In genomic region chr2:28377201-28377816, GRCh38 we compare ENCODE assay signal across 17 cellular contexts. TPM values are rescaled to one million over a fixed set of nuclear protein-coding genes. Genes with fewer than 3 reads are reported as not detected.
DNase-seq lines count a peak whose midpoint lies in the region; ATAC-seq and TF ChIP-seq lines count a peak whose summit lies in the region.
"Had no signal": no experiment of that assay in that cellular context is flagged by ENCODE, and none has a peak within 500 bp of the region (broad histone marks: within the 10 kb centered on the region; RNA-seq: fewer than 3 reads in every experiment).

No MANE protein-coding gene starts in this region.

- H3K27me3 ChIP-seq in Loucy (ENCODE audit: insufficient read depth, low read length, poor library complexity, severe bottlenecking) (no peaks in the 10 kb centered on the region), mammary epithelial cell (ENCODE audit: insufficient read depth, low read length) (no peaks in the 10 kb centered on the region), SJCRH30 (no peaks in the 10 kb centered on the region)

- WGBS in mammary epithelial cell (ENCODE audit: low coverage, missing lambda C conversion rate), result 20% methylated on average over 2 of the region's 19 CpGs

- H3K9me3 Mint-ChIP-seq in stimulated activated effector memory CD8-positive, alpha-beta T cell treated with anti-CD3 and anti-CD28 coated beads, Interleukin-12 subunit alpha, Interleukin-12 subunit beta, amount 100 ng/mL, for 72 hours, result no peaks in the 10 kb centered on the region
- no peaks in the 10 kb centered on the region for H3K9me3 Mint-ChIP-seq in nephron progenitor cell
- H3K9me3 Mint-ChIP-seq: activated B cell treated with CpG ODN at 0.5 μM for 24 hours, HFFc6 had no signal

- BruUV-seq in mammary epithelial cell (replicated peaks; lab: Mats Ljungman, UMichigan), result no TSS peak

- H3K9me2 ChIP-seq in Loucy (replicated peaks; ENCODE audit: low read depth, low read length), result no peaks in the 10 kb centered on the region

- H3K4me1 ChIP-seq in Loucy (ENCODE audit: insufficient read depth, low read length, poor library complexity, severe bottlenecking) (peaks cover 95% of the 10 kb centered on the region), mammary epithelial cell (ENCODE audit: insufficient read depth, low read length) (peaks cover 29% of the 10 kb centered on the region), SJCRH30 (peaks cover 19% of the 10 kb centered on the region)

- ATAC-seq in left lobe of liver (peak; percentile 53), GM18511 (IDR thresholded peaks at IDR 0.05; ENCODE audit: unreplicated experiment) (no peak)
- ATAC-seq in stimulated activated effector memory CD8-positive, alpha-beta T cell treated with anti-CD3 and anti-CD28 coated beads, Interleukin-12 subunit alpha, Interleukin-12 subunit beta, amount 100 ng/mL, for 72 hours, result no peak

- no peak for TF ChIP-seq CTCF in Loucy (conservative IDR thresholded peaks at IDR 0.05; ENCODE audit: low read length)
- TF ChIP-seq CTCF in mammary epithelial cell (conservative IDR thresholded peaks at IDR 0.05 in 1 of 2, IDR thresholded peaks at IDR 0.05 in 1 of 2; ENCODE audit: extremely low read depth in 1 of 2, insufficient read depth in 1 of 2, low read depth in 1 of 2, low read length in 2 of 2), result no peak
- no peak for TF ChIP-seq CTCF in nephron progenitor cell (IDR thresholded peaks at IDR 0.05)

- H3K27me3 Mint-ChIP-seq in nephron progenitor cell (ENCODE audit: low read depth, poor library complexity), result peaks cover 19% of the 10 kb centered on the region
- H3K27me3 Mint-ChIP-seq: activated B cell treated with CpG ODN at 0.5 μM for 24 hours had no signal

- H3K27ac ChIP-seq in mammary epithelial cell (ENCODE audit: insufficient read depth, low read depth, low read length) (peak overlapping the region; percentile 71), SJCRH30 (no peak overlapping the region)
- H3K27ac ChIP-seq: thoracic aorta had no signal

- H3F3A ChIP-seq in Loucy (ENCODE audit: low read depth), result no peaks in the 10 kb centered on the region

- H3K9ac ChIP-seq in Loucy (ENCODE audit: low read depth, low read length, poor library complexity, severe bottlenecking), result peak overlapping the region; percentile 78
- peak overlapping the region; percentile 56 for H3K9ac ChIP-seq in mammary epithelial cell (ENCODE audit: insufficient read depth, low read length)

- H4K20me1 ChIP-seq in Loucy (ENCODE audit: insufficient read depth, low read length, poor library complexity, severe bottlenecking) (no peaks in the 10 kb centered on the region), mammary epithelial cell (ENCODE audit: insufficient read depth, low read length) (no peaks in the 10 kb centered on the region)

- H2AFZ ChIP-seq in Loucy (ENCODE audit: low read length), result no peak overlapping the region
- peak overlapping the region; percentile 82 for H2AFZ ChIP-seq in mammary epithelial cell (ENCODE audit: low read depth, low read length)

- H3K27ac Mint-ChIP-seq in stimulated activated effector memory CD8-positive, alpha-beta T cell treated with anti-CD3 and anti-CD28 coated beads, Interleukin-12 subunit alpha, Interleukin-12 subunit beta, amount 100 ng/mL, for 72 hours, result peak overlapping the region; percentile 90
- no peak overlapping the region for H3K27ac Mint-ChIP-seq in nephron progenitor cell
- H3K27ac Mint-ChIP-seq: activated B cell treated with CpG ODN at 0.5 μM for 24 hours, HFFc6 had no signal

- H3K9me3 ChIP-seq in Loucy (ENCODE audit: insufficient read depth, low read depth, low read length) (no peaks in the 10 kb centered on the region), mammary epithelial cell (replicated peaks; ENCODE audit: insufficient read depth, low read length) (no peaks in the 10 kb centered on the region), SJCRH30 (replicated peaks) (peaks cover under 1% of the 10 kb centered on the region; the same call in 1 of the 2 replicates)
- H3K9me3 ChIP-seq: thoracic aorta had no signal

- H3K36me3 Mint-ChIP-seq in stimulated activated effector memory CD8-positive, alpha-beta T cell treated with anti-CD3 and anti-CD28 coated beads, Interleukin-12 subunit alpha, Interleukin-12 subunit beta, amount 100 ng/mL, for 72 hours, result no peaks in the 10 kb centered on the region
- no peaks in the 10 kb centered on the region for H3K36me3 Mint-ChIP-seq in nephron progenitor cell (ENCODE audit: low read depth)

- peaks cover 38% of the 10 kb centered on the region for H3K4me1 Mint-ChIP-seq in stimulated activated effector memory CD8-positive, alpha-beta T cell treated with anti-CD3 and anti-CD28 coated beads, Interleukin-12 subunit alpha, Interleukin-12 subunit beta, amount 100 ng/mL, for 72 hours
- H3K4me1 Mint-ChIP-seq in nephron progenitor cell, result peaks cover 6% of the 10 kb centered on the region

- peak; percentile 52 for DNase-seq in mammary epithelial cell
- DNase-seq in left lobe of liver (ENCODE audit: low spot score), result no peak
- DNase-seq in stimulated activated effector memory CD8-positive, alpha-beta T cell treated with anti-CD3 and anti-CD28 coated beads, Interleukin-12 subunit alpha, Interleukin-12 subunit beta, amount 100 ng/mL, for 72 hours (ENCODE audit: low spot score in 2 of 2), result no peak
- no peak for DNase-seq in HuH-7.5 (ENCODE audit: low spot score)
- DNase-seq in SJCRH30, result no peak
- DNase-seq in nephron progenitor cell, result no peak
- DNase-seq: activated B cell treated with CpG ODN at 0.5 μM for 24 hours; caudate nucleus; effector memory CD4-positive, alpha-beta T cell; HFFc6; NCI-H226; retina; stimulated activated CD4-positive, alpha-beta T cell treated with anti-CD3 and anti-CD28 coated beads, Interleukin-2, amount 100 ng/mL, for 24 hours; T-helper 2 cell had no signal

- intact Hi-C loops in mammary epithelial cell (cut with micrococcal nuclease), result no loop called here

- H3K4me3 ChIP-seq in Loucy (ENCODE audit: low read length, poor library complexity, severe bottlenecking) (no peak overlapping the region), mammary epithelial cell (replicated peaks in 1 of 3; ENCODE audit: insufficient read depth in 1 of 3, low read depth in 2 of 3, low read length in 3 of 3) (peak overlapping the region in 1 of 3 experiments; percentile 20), SJCRH30 (no peak overlapping the region)
- H3K4me3 ChIP-seq: thoracic aorta had no signal

- H3K79me2 ChIP-seq in Loucy (ENCODE audit: insufficient read depth, low read length) (no peaks in the 10 kb centered on the region), mammary epithelial cell (ENCODE audit: insufficient read depth, low read length) (no peaks in the 10 kb centered on the region)

- H3K4me3 Mint-ChIP-seq in stimulated activated effector memory CD8-positive, alpha-beta T cell treated with anti-CD3 and anti-CD28 coated beads, Interleukin-12 subunit alpha, Interleukin-12 subunit beta, amount 100 ng/mL, for 72 hours, result no peak overlapping the region
- no peak overlapping the region for H3K4me3 Mint-ChIP-seq in nephron progenitor cell
- H3K4me3 Mint-ChIP-seq: activated B cell treated with CpG ODN at 0.5 μM for 24 hours, HFFc6 had no signal

- in situ Hi-C loops in mammary epithelial cell (cut with MboI; ENCODE audit: low sequenced_read_pairs in 2 of 2), result loop anchor here in 1 of 2 donors (25.0 kb wide), 1 partner anchor 615 kb away; the partner anchor contains the start of gene MRPL33

- dilution Hi-C loops in mammary epithelial cell (cut with HindIII; ENCODE audit: low sequenced_read_pairs), result no loop called here

- H3K4me2 ChIP-seq in Loucy (ENCODE audit: low read depth, low read length, poor library complexity, severe bottlenecking) (peak overlapping the region; percentile 71), mammary epithelial cell (ENCODE audit: insufficient read depth, low read depth, low read length) (peak overlapping the region; percentile 83)

- H3K36me3 ChIP-seq in Loucy (ENCODE audit: insufficient read depth, low read length) (no peaks in the 10 kb centered on the region), mammary epithelial cell (ENCODE audit: insufficient read depth, low read length) (no peaks in the 10 kb centered on the region), SJCRH30 (no peaks in the 10 kb centered on the region)
- H3K36me3 ChIP-seq: thoracic aorta had no signal

- CTCF ChIA-PET in mammary epithelial cell (lab: Charles Lee; ENCODE audit: low non-redundant PET), result no interaction called here

RNA-seq across cellular contexts. Expression of gene FOSL2, which starts 15.3 kb away (rescaled TPM):
- total RNA-seq in mammary epithelial cell (10 to 100 TPM; 89.9 to 92.9 TPM), left lobe of liver (9.3 TPM)
- polyA plus RNA-seq in mammary epithelial cell, result 30.6 TPM
- polyA minus RNA-seq in mammary epithelial cell, result 126 TPM
- total RNA-seq in SJCRH30 (2014; rRNA removed; shearing (Covaris generic)), result 30.0 and 30.7 TPM in 2 replicates
